Comparison of ENCODE assay signal across 21 cellular contexts in the genomic region with DNA sequence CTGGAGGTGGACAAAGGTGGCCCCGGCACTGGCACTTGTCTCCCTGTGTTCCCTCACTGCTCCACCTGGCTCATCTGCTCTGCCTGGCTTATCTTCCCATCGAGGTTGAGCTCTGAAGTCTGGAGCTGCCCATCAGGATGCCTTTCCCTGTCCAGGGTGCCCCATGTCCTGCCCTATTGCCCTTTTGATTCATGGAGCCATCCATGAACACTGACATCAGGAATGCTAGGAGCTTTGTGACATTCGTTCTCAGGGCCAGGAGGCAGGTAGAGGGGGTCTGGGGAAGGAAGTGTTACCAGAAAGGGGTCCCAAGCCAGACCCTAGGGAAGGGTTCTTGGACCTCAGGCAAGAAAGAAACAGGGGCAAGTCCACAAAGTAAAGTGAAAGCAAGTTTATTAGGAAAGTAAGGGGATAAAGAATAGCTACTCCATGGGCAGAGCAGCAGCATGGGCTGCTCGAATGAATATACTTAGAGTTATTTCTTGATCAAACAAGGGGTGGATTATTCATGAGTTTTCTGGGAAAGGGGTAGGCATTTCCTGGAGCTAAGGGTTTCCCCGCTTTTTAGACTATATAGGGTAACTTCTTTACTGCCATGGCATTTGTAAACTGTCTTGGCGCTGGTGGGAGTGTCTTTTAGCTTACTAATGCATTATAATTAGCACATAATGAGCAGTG. TPM values are rescaled to one million over a fixed set of nuclear protein-coding genes. Genes with fewer than 3 reads are reported as not detected.
DNase-seq lines count a peak whose midpoint lies in the region; ATAC-seq and TF ChIP-seq lines count a peak whose summit lies in the region.
"Had no signal": no experiment of that assay in that cellular context is flagged by ENCODE, and none has a peak within 500 bp of the region (broad histone marks: within the 10 kb centered on the region; RNA-seq: fewer than 3 reads in every experiment).

No MANE protein-coding gene starts in this region.

- TSS peak; percentile 69 for BruUV-seq in PC-9 (replicated peaks; lab: Mats Ljungman, UMichigan)
- BruUV-seq in OCI-LY7 (replicated peaks; lab: Mats Ljungman, UMichigan), result no TSS peak

- H3K4me1 Mint-ChIP-seq in effector memory CD8-positive, alpha-beta T cell (ENCODE audit: low read depth in 2 of 2), result peaks cover 45 to 46% of the 10 kb centered on the region in 2 donors
- H3K4me1 Mint-ChIP-seq in neural crest cell, result peaks cover 4% of the 10 kb centered on the region
- H3K4me1 Mint-ChIP-seq in activated CD4-positive, alpha-beta T cell treated with anti-CD3 and anti-CD28 coated beads for 36 hours, result peaks cover 32% of the 10 kb centered on the region
- H3K4me1 Mint-ChIP-seq: brain had no signal

- H3K27me3 ChIP-seq in PC-9 (ENCODE audit: insufficient read depth, low read depth), result no peaks in the 10 kb centered on the region
- H3K27me3 ChIP-seq: BE2C, gastroesophageal sphincter, right atrium auricular region, SJCRH30, testis had no signal

- POLR2A ChIA-PET in PC-9 (lab: Charles Lee; ENCODE audit: unreplicated experiment) (interaction anchor here (0.6 to 0.7 kb wide), 3 partner anchors 11 to 106 kb away, joined by 3 to 4 read pairs (median 3); no protein-coding TSS in a partner anchor), OCI-LY7 (lab: Charles Lee) (interaction anchor here (0.6 to 1.4 kb wide), 2 partner anchors 10 to 12 kb away, joined by 3 to 4 read pairs; no protein-coding TSS in a partner anchor)
- POLR2A ChIA-PET in activated CD4-positive, alpha-beta T cell treated with anti-CD3 and anti-CD28 coated beads for 36 hours (lab: Charles Lee), result interaction anchor here (0.6 kb wide), 1 partner anchor 40 kb away, joined by 3 read pairs; no protein-coding TSS in a partner anchor

- intact Hi-C loops in PC-9 (cut with micrococcal nuclease; ENCODE audit: unreplicated experiment), result loop anchor here (1.0 kb wide), 1 partner anchor 93 kb away; no protein-coding TSS in a partner anchor
- intact Hi-C loops in activated CD4-positive, alpha-beta T cell treated with anti-CD3 and anti-CD28 coated beads for 36 hours (cut with DNase I, micrococcal nuclease), result loop anchor here in 1 of 2 experiments (10.0 kb wide), 1 partner anchor 230 kb away; a partner anchor contains a TSS
- intact Hi-C loops in OCI-LY7 (cut with micrococcal nuclease; ENCODE audit: unreplicated experiment), result no loop called here

- no peak for TF ChIP-seq CTCF in PC-9 (conservative IDR thresholded peaks at IDR 0.05)
- no peak for TF ChIP-seq CTCF in neural crest cell (conservative IDR thresholded peaks at IDR 0.05)
- TF ChIP-seq CTCF in omental fat pad (IDR thresholded peaks at IDR 0.05), result no peak
- no peak for TF ChIP-seq CTCF in OCI-LY7 (conservative IDR thresholded peaks at IDR 0.05; ENCODE audit: low read length)

- CTCF ChIA-PET in PC-9 (lab: Charles Lee) (interaction anchor here (0.6 to 1.0 kb wide), 3 partner anchors 21 to 58 kb away, joined by 3 to 4 read pairs (median 3); no protein-coding TSS in a partner anchor), OCI-LY7 (lab: Charles Lee; ENCODE audit: unreplicated experiment) (no interaction called here)
- CTCF ChIA-PET in activated CD4-positive, alpha-beta T cell treated with anti-CD3 and anti-CD28 coated beads for 36 hours (lab: Charles Lee), result interaction anchor here (0.6 to 1.4 kb wide), 3 partner anchors 9 to 42 kb away, joined by 4 to 5 read pairs (median 4); no protein-coding TSS in a partner anchor

- no peak overlapping the region for H2AFZ ChIP-seq in PC-9
- H2AFZ ChIP-seq in OCI-LY7 (ENCODE audit: low read length), result no peak overlapping the region
- H2AFZ ChIP-seq: GM23248 had no signal

- H4K20me1 ChIP-seq in PC-9 (ENCODE audit: insufficient read depth) (no peaks in the 10 kb centered on the region), OCI-LY7 (ENCODE audit: insufficient read depth, low read length) (no peaks in the 10 kb centered on the region)

- H3K27ac ChIP-seq in PC-9 (peak overlapping the region; percentile 87), OCI-LY7 (ENCODE audit: low read depth, low read length, poor library complexity, severe bottlenecking) (no peak overlapping the region)
- H3K27ac ChIP-seq: GM23248, SJCRH30 had no signal

- peaks cover 37% of the 10 kb centered on the region for H3F3A ChIP-seq in PC-9 (ENCODE audit: insufficient read depth, low read depth)

- no peak overlapping the region for H3K4me3 Mint-ChIP-seq in effector memory CD8-positive, alpha-beta T cell
- no peak overlapping the region for H3K4me3 Mint-ChIP-seq in neural crest cell
- H3K4me3 Mint-ChIP-seq in activated CD4-positive, alpha-beta T cell treated with anti-CD3 and anti-CD28 coated beads for 36 hours, result no peak overlapping the region
- H3K4me3 Mint-ChIP-seq: activated T-helper 1 cell treated with anti-CD3 and anti-CD28 coated beads, Interleukin-12 subunit alpha, Interleukin-12 subunit beta, Interleukin-2, Interleukin-4 antibody, amounts not matched to agents 30 ng/mL and 10 ng/mL and 1 ng/mL, durations not matched to agents 14 hours and 24 hours and 36 hours; brain had no signal

- no peaks in the 10 kb centered on the region; the same call in 1 of the 2 replicates for H3K9me3 ChIP-seq in PC-9 (ENCODE audit: insufficient read depth, low read depth)
- no peaks in the 10 kb centered on the region for H3K9me3 ChIP-seq in OCI-LY7 (ENCODE audit: low read length)
- H3K9me3 ChIP-seq: BE2C, SJCRH30, testis had no signal

- peaks cover 10% of the 10 kb centered on the region for H3K36me3 ChIP-seq in PC-9 (ENCODE audit: low read depth)
- no peaks in the 10 kb centered on the region for H3K36me3 ChIP-seq in OCI-LY7 (ENCODE audit: insufficient read depth, low read length)
- H3K36me3 ChIP-seq: BE2C, SJCRH30 had no signal

- H3K9me2 ChIP-seq in PC-9 (ENCODE audit: insufficient read depth) (no peaks in the 10 kb centered on the region), OCI-LY7 (ENCODE audit: insufficient read depth, low read length) (no peaks in the 10 kb centered on the region)

- peak overlapping the region; percentile 30 for H3K4me3 ChIP-seq in PC-9
- H3K4me3 ChIP-seq in OCI-LY7 (ENCODE audit: low read depth, low read length, poor library complexity, severe bottlenecking), result no peak overlapping the region
- H3K4me3 ChIP-seq: gastroesophageal sphincter, GM23248, right atrium auricular region, SJCRH30, testis had no signal

- DNase-seq in PC-9 (peak; percentile 5 to 79), neural crest cell (ENCODE audit: low read depth, low spot score) (no peak), omental fat pad (ENCODE audit: low spot score) (no peak), OCI-LY7 (ENCODE audit: low spot score) (no peak), SIG-M5 treated with dmso at 0.1 percent for 504 hours (lab: John Stamatoyannopoulos, UW; ENCODE audit: unreplicated experiment) (no peak)
- DNase-seq in effector memory CD8-positive, alpha-beta T cell, result no peak
- DNase-seq in activated CD4-positive, alpha-beta T cell treated with anti-CD3 and anti-CD28 coated beads for 36 hours, result no peak
- DNase-seq: activated CD4-positive, CD25-positive, alpha-beta regulatory T cell; activated CD8-positive, alpha-beta memory T cell treated with anti-CD3 and anti-CD28 coated beads for 24 hours; BE2C; GM23248; NCI-H1417 treated with DMSO at 0.1 percent for 48 hours; NCI-H2171; SJCRH30; T-helper 2 cell; testis had no signal

- H3K36me3 Mint-ChIP-seq in effector memory CD8-positive, alpha-beta T cell (ENCODE audit: insufficient read depth), result peaks cover 15% of the 10 kb centered on the region
- H3K36me3 Mint-ChIP-seq in neural crest cell (ENCODE audit: low read depth), result peaks cover 10% of the 10 kb centered on the region
- peaks cover 15% of the 10 kb centered on the region for H3K36me3 Mint-ChIP-seq in activated CD4-positive, alpha-beta T cell treated with anti-CD3 and anti-CD28 coated beads for 36 hours (ENCODE audit: low read depth)

- H3K27me3 Mint-ChIP-seq in effector memory CD8-positive, alpha-beta T cell, result no peaks in the 10 kb centered on the region
- no peaks in the 10 kb centered on the region for H3K27me3 Mint-ChIP-seq in neural crest cell (ENCODE audit: low read depth)
- no peaks in the 10 kb centered on the region for H3K27me3 Mint-ChIP-seq in activated CD4-positive, alpha-beta T cell treated with anti-CD3 and anti-CD28 coated beads for 36 hours
- H3K27me3 Mint-ChIP-seq: brain had no signal

- H3K4me2 ChIP-seq in PC-9, result peak overlapping the region; percentile 70
- H3K4me2 ChIP-seq in OCI-LY7 (ENCODE audit: low read length), result no peak overlapping the region

- H3K9me3 Mint-ChIP-seq in effector memory CD8-positive, alpha-beta T cell, result no peaks in the 10 kb centered on the region
- H3K9me3 Mint-ChIP-seq in neural crest cell, result no peaks in the 10 kb centered on the region
- peaks cover 13% of the 10 kb centered on the region for H3K9me3 Mint-ChIP-seq in activated CD4-positive, alpha-beta T cell treated with anti-CD3 and anti-CD28 coated beads for 36 hours (ENCODE audit: low read depth)

- peaks cover 52% of the 10 kb centered on the region for H3K4me1 ChIP-seq in PC-9 (replicated peaks; ENCODE audit: insufficient read depth)
- H3K4me1 ChIP-seq in OCI-LY7 (ENCODE audit: insufficient read depth, low read length, poor library complexity, severe bottlenecking), result no peaks in the 10 kb centered on the region

- H3K79me2 ChIP-seq in PC-9 (ENCODE audit: low read depth) (peaks cover 42% of the 10 kb centered on the region), OCI-LY7 (ENCODE audit: insufficient read depth, low read depth, low read length) (no peaks in the 10 kb centered on the region)

- H3K27ac Mint-ChIP-seq in effector memory CD8-positive, alpha-beta T cell, result peak overlapping the region; percentile 44 to 70
- peak overlapping the region; percentile 62 for H3K27ac Mint-ChIP-seq in neural crest cell (ENCODE audit: unreplicated experiment)
- H3K27ac Mint-ChIP-seq in activated CD4-positive, alpha-beta T cell treated with anti-CD3 and anti-CD28 coated beads for 36 hours, result no peak overlapping the region
- H3K27ac Mint-ChIP-seq: activated naive CD4-positive, alpha-beta T cell treated with anti-CD3 and anti-CD28 coated beads, Interleukin-2, amount 50 U/mL, for 72 hours; brain had no signal

- ATAC-seq in effector memory CD8-positive, alpha-beta T cell (replicated peaks), result no peak
- ATAC-seq in omental fat pad (ENCODE audit: low FRiP score), result no peak
- ATAC-seq in activated CD4-positive, alpha-beta T cell treated with anti-CD3 and anti-CD28 coated beads for 36 hours, result no peak
- ATAC-seq: activated naive CD4-positive, alpha-beta T cell treated with anti-CD3 and anti-CD28 coated beads, Interleukin-2, amount 50 U/mL, for 72 hours; gastroesophageal sphincter had no signal

RNA-seq across cellular contexts. Expression of a gene that starts 51.6 kb away (rescaled TPM):
- total RNA-seq in PC-9 (2021), result 13.4 and 14.8 TPM in 2 replicates
- 12.1 and 12.7 TPM in 2 replicates for total RNA-seq in neural crest cell
- 10 to 100 TPM; 11.6 to 36.3 (median 20.2) TPM for total RNA-seq in omental fat pad
- total RNA-seq in activated CD4-positive, alpha-beta T cell treated with anti-CD3 and anti-CD28 coated beads for 36 hours, result 10 to 100 TPM; 23.1 to 26.4 TPM
- not detected in 2 replicates for total RNA-seq in OCI-LY7 (2014; rRNA removed; shearing (Covaris generic))
- not detected in 2 replicates for total RNA-seq in OCI-LY7 (2022)
- total RNA-seq: SJCRH30 had no signal

Comparison
In these comparisons a context has a peak if more than half of its experiments do, and no peak if none do; other contexts are left out.
1. DNase-seq: peak in PC-9 (2 of 2); none in effector memory CD8-positive, alpha-beta T cell (0 of 3), neural crest cell (single experiment), omental fat pad (single experiment), activated CD4-positive, alpha-beta T cell treated with anti-CD3 and anti-CD28 coated beads for 36 hours (single experiment), OCI-LY7 (single experiment) and SIG-M5 treated with dmso at 0.1 percent for 504 hours (single experiment).
2. RNA of a gene that starts 51.6 kb away (total RNA-seq): 23.1 to 26.4 TPM in activated CD4-positive, alpha-beta T cell treated with anti-CD3 and anti-CD28 coated beads for 36 hours, 11.6 to 36.3 TPM in omental fat pad, 13.4 to 14.8 TPM in PC-9 and 12.1 to 12.7 TPM in neural crest cell; not detected in OCI-LY7; every median in the first group is over 10 times any median in the second.